Comparison of ENCODE assay signal across 26 cellular contexts in the genomic region with DNA sequence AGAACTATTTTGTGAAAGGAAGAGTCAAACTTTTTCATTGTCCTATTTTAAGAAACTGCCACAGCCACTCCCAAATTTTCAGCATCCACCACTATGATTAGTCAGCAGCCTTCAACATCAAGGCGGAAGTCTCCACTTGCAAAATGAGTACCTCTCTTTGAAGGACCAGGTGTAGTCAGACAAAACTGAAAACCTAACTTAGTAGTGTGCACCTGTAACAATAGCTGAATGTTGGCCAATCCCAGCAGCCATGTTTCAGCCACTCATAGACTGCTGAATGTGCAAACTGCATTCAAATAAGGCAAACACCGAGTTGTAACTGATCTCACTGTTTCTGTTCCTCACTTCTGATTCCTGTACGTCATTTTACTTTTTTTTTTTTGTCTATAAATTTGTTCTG.
A peak's percentile ranks its signal among the peaks of the same experiment; 100 is the strongest.
DNase-seq lines count a peak whose midpoint lies in the region; ATAC-seq and TF ChIP-seq lines count a peak whose summit lies in the region.
"Had no signal": no experiment of that assay in that cellular context is flagged by ENCODE, and none has a peak within 500 bp of the region (broad histone marks: within the 10 kb centered on the region; RNA-seq: fewer than 3 reads in every experiment).

No MANE protein-coding gene starts in this region.

- no peaks in the 10 kb centered on the region for H3K4me1 Mint-ChIP-seq in activated CD4-positive, alpha-beta memory T cell treated with anti-CD3 and anti-CD28 coated beads for 36 hours (ENCODE audit: low read depth)
- H3K4me1 Mint-ChIP-seq in activated CD4-positive, alpha-beta memory T cell treated with anti-CD3 and anti-CD28 coated beads, Interleukin-2, amount 10 ng/mL, durations not matched to agents 7 days and 5 days: peaks cover 2% of the 10 kb centered on the region
- H3K4me1 Mint-ChIP-seq in activated T-cell treated with anti-CD3 and anti-CD28 coated beads, Interleukin-2, amount 50 U/mL, for 72 hours (ENCODE audit: low read depth): no peaks in the 10 kb centered on the region
- H3K4me1 Mint-ChIP-seq: stimulated activated naive CD8-positive, alpha-beta T cell treated with anti-CD3 and anti-CD28 coated beads, Interleukin-15, amount 100 ng/mL, for 72 hours had no signal

- no peak overlapping the region for H3K4me3 Mint-ChIP-seq in activated CD4-positive, alpha-beta memory T cell treated with anti-CD3 and anti-CD28 coated beads for 36 hours
- no peak overlapping the region for H3K4me3 Mint-ChIP-seq in activated CD4-positive, alpha-beta memory T cell treated with anti-CD3 and anti-CD28 coated beads, Interleukin-2, amount 10 ng/mL, durations not matched to agents 7 days and 5 days
- no peak overlapping the region for H3K4me3 Mint-ChIP-seq in activated T-cell treated with anti-CD3 and anti-CD28 coated beads, Interleukin-2, amount 50 U/mL, for 72 hours
- H3K4me3 Mint-ChIP-seq: CD4-positive, alpha-beta T cell; effector memory CD8-positive, alpha-beta T cell; HFFc6; nephron progenitor cell; stimulated activated naive CD8-positive, alpha-beta T cell treated with anti-CD3 and anti-CD28 coated beads, Interleukin-15, amount 100 ng/mL, for 72 hours had no signal

- ATAC-seq in HG03280 (IDR thresholded peaks at IDR 0.05; ENCODE audit: unreplicated experiment) (peak; percentile 48), PC-3 (no peak), GM21723 (IDR thresholded peaks at IDR 0.05; ENCODE audit: unreplicated experiment) (no peak)
- no peak for ATAC-seq in activated T-cell treated with anti-CD3 and anti-CD28 coated beads, Interleukin-2, amount 50 U/mL, for 72 hours (replicated peaks in 1 of 2)
- ATAC-seq: effector memory CD8-positive, alpha-beta T cell; mucosa of descending colon; stimulated activated naive CD8-positive, alpha-beta T cell treated with anti-CD3 and anti-CD28 coated beads, Interleukin-15, amount 100 ng/mL, for 72 hours had no signal

- no peaks in the 10 kb centered on the region for H3F3A ChIP-seq in PC-3 (ENCODE audit: low read length, unreplicated experiment)

- H3K9me2 ChIP-seq in PC-3 (replicated peaks; ENCODE audit: low read length): no peaks in the 10 kb centered on the region

- H3K9ac ChIP-seq in PC-3 (ENCODE audit: low read length): no peak overlapping the region

- no peak overlapping the region for H3K27ac Mint-ChIP-seq in activated CD4-positive, alpha-beta memory T cell treated with anti-CD3 and anti-CD28 coated beads for 36 hours
- H3K27ac Mint-ChIP-seq in activated CD4-positive, alpha-beta memory T cell treated with anti-CD3 and anti-CD28 coated beads, Interleukin-2, amount 10 ng/mL, durations not matched to agents 7 days and 5 days: no peak overlapping the region
- H3K27ac Mint-ChIP-seq in activated T-cell treated with anti-CD3 and anti-CD28 coated beads, Interleukin-2, amount 50 U/mL, for 72 hours: no peak overlapping the region
- H3K27ac Mint-ChIP-seq: activated naive CD4-positive, alpha-beta T cell treated with anti-CD3 and anti-CD28 coated beads, Interleukin-2, amount 50 U/mL, for 72 hours; CD4-positive, alpha-beta T cell; effector memory CD8-positive, alpha-beta T cell; HFFc6; nephron progenitor cell; stimulated activated naive CD8-positive, alpha-beta T cell treated with anti-CD3 and anti-CD28 coated beads, Interleukin-15, amount 100 ng/mL, for 72 hours had no signal

- no peak overlapping the region for H3K27ac ChIP-seq in PC-3 (ENCODE audit: low read length)
- H3K27ac ChIP-seq: thyroid gland, vagina had no signal

- no peaks in the 10 kb centered on the region for H3K27me3 ChIP-seq in PC-3 (ENCODE audit: low read length)
- H3K27me3 ChIP-seq: thyroid gland, vagina had no signal

- no peaks in the 10 kb centered on the region for H3K79me2 ChIP-seq in PC-3 (ENCODE audit: low read length)

- H3K4me3 ChIP-seq in PC-3 (ENCODE audit: low read length): no peak overlapping the region
- H3K4me3 ChIP-seq: lung, mucosa of descending colon, thyroid gland, vagina had no signal

- POLR2A ChIA-PET in activated CD4-positive, alpha-beta memory T cell treated with anti-CD3 and anti-CD28 coated beads for 36 hours (lab: Charles Lee): no interaction called here
- POLR2A ChIA-PET in activated CD4-positive, alpha-beta memory T cell treated with anti-CD3 and anti-CD28 coated beads, Interleukin-2, amount 10 ng/mL, durations not matched to agents 7 days and 5 days (lab: Charles Lee): no interaction called here
- POLR2A ChIA-PET in PC-3 (lab: Charles Lee; ENCODE audit: unreplicated experiment): no interaction called here

- H3K4me2 ChIP-seq in PC-3 (ENCODE audit: low read length): no peak overlapping the region

- no peaks in the 10 kb centered on the region for H4K20me1 ChIP-seq in PC-3 (ENCODE audit: low read length)

- no TSS peak for BruUV-seq in PC-3 (replicated peaks; lab: Mats Ljungman, UMichigan)

- H3K36me3 ChIP-seq in PC-3 (ENCODE audit: low read depth, low read length): no peaks in the 10 kb centered on the region
- H3K36me3 ChIP-seq: thyroid gland, vagina had no signal

- no peak overlapping the region for H2AFZ ChIP-seq in PC-3 (ENCODE audit: low read length)

- peaks cover 4% of the 10 kb centered on the region for H3K9me3 Mint-ChIP-seq in activated CD4-positive, alpha-beta memory T cell treated with anti-CD3 and anti-CD28 coated beads for 36 hours
- H3K9me3 Mint-ChIP-seq in activated CD4-positive, alpha-beta memory T cell treated with anti-CD3 and anti-CD28 coated beads, Interleukin-2, amount 10 ng/mL, durations not matched to agents 7 days and 5 days: peaks cover 7% of the 10 kb centered on the region
- peaks cover 0 to 1% of the 10 kb centered on the region in 2 donors for H3K9me3 Mint-ChIP-seq in activated T-cell treated with anti-CD3 and anti-CD28 coated beads, Interleukin-2, amount 50 U/mL, for 72 hours
- H3K9me3 Mint-ChIP-seq: effector memory CD8-positive, alpha-beta T cell; HFFc6 had no signal

- peak; percentile 10 for DNase-seq in activated CD4-positive, alpha-beta memory T cell treated with anti-CD3 and anti-CD28 coated beads for 36 hours
- no peak for DNase-seq in activated CD4-positive, alpha-beta memory T cell treated with anti-CD3 and anti-CD28 coated beads, Interleukin-2, amount 10 ng/mL, durations not matched to agents 7 days and 5 days
- DNase-seq in PC-3 (peak; percentile 16), superior temporal gyrus (ENCODE audit: extremely low spot score) (peak; percentile 3), GM20000 (ENCODE audit: low spot score) (no peak)
- no peak for DNase-seq in activated T-cell treated with anti-CD3 and anti-CD28 coated beads, Interleukin-2, amount 50 U/mL, for 72 hours
- DNase-seq: activated CD4-positive, alpha-beta T cell treated with anti-CD3 and anti-CD28 coated beads, Interleukin-2, amount 50 U/mL, for 1 hour; CD4-positive, alpha-beta T cell; effector memory CD8-positive, alpha-beta T cell; GOT3; HFFc6; kidney glomerular epithelial cell; mucosa of descending colon; NCI-H1417; nephron progenitor cell; SHP77 treated with DMSO at 0.1 percent for 48 hours; small intestine; stimulated activated CD4-positive, alpha-beta T cell treated with anti-CD3 and anti-CD28 coated beads, Interleukin-1b, Interleukin-23, amount 100 ng/mL, for 48 hours; stimulated activated CD8-positive, alpha-beta memory T cell treated with anti-CD3 and anti-CD28 coated beads, Interleukin-4, amount 100 ng/mL, for 48 hours; stimulated activated naive CD8-positive, alpha-beta T cell treated with anti-CD3 and anti-CD28 coated beads, Interleukin-15, amount 100 ng/mL, for 72 hours; thyroid gland had no signal

- CTCF ChIA-PET in activated CD4-positive, alpha-beta memory T cell treated with anti-CD3 and anti-CD28 coated beads for 36 hours (lab: Charles Lee): no interaction called here
- CTCF ChIA-PET in activated CD4-positive, alpha-beta memory T cell treated with anti-CD3 and anti-CD28 coated beads, Interleukin-2, amount 10 ng/mL, durations not matched to agents 7 days and 5 days (lab: Charles Lee): interaction anchor here (0.7 kb wide), 1 partner anchor 890 kb away, joined by 3 read pairs; no protein-coding TSS in a partner anchor
- CTCF ChIA-PET in PC-3 (lab: Charles Lee): no interaction called here

- TF ChIP-seq CTCF in PC-3 (conservative IDR thresholded peaks at IDR 0.05; ENCODE audit: low read depth, low read length) (no peak), GM20000 (IDR thresholded peaks at IDR 0.05; ENCODE audit: extremely low read depth, missing control alignments) (no peak)

- intact Hi-C loops in activated CD4-positive, alpha-beta memory T cell treated with anti-CD3 and anti-CD28 coated beads for 36 hours (cut with micrococcal nuclease): no loop called here
- intact Hi-C loops in PC-3 (cut with micrococcal nuclease): no loop called here

- peaks cover 1% of the 10 kb centered on the region; the same call in 1 of the 2 replicates for H3K9me3 ChIP-seq in PC-3 (ENCODE audit: low read length)
- H3K9me3 ChIP-seq: mucosa of descending colon, thyroid gland, vagina had no signal

- H3K4me1 ChIP-seq in PC-3 (ENCODE audit: insufficient read depth, low read length): no peaks in the 10 kb centered on the region
- H3K4me1 ChIP-seq: thyroid gland, vagina had no signal

- no peaks in the 10 kb centered on the region for H3K36me3 Mint-ChIP-seq in activated CD4-positive, alpha-beta memory T cell treated with anti-CD3 and anti-CD28 coated beads for 36 hours
- no peaks in the 10 kb centered on the region for H3K36me3 Mint-ChIP-seq in activated CD4-positive, alpha-beta memory T cell treated with anti-CD3 and anti-CD28 coated beads, Interleukin-2, amount 10 ng/mL, durations not matched to agents 7 days and 5 days (ENCODE audit: low read depth)
- peaks cover 0 to 3% of the 10 kb centered on the region in 2 donors for H3K36me3 Mint-ChIP-seq in activated T-cell treated with anti-CD3 and anti-CD28 coated beads, Interleukin-2, amount 50 U/mL, for 72 hours (ENCODE audit: insufficient read depth in 2 of 2)
- H3K36me3 Mint-ChIP-seq: activated naive CD4-positive, alpha-beta T cell treated with anti-CD3 and anti-CD28 coated beads, Interleukin-2, amount 50 U/mL, for 72 hours had no signal

- H3K27me3 Mint-ChIP-seq in activated CD4-positive, alpha-beta memory T cell treated with anti-CD3 and anti-CD28 coated beads for 36 hours: no peaks in the 10 kb centered on the region
- H3K27me3 Mint-ChIP-seq in activated CD4-positive, alpha-beta memory T cell treated with anti-CD3 and anti-CD28 coated beads, Interleukin-2, amount 10 ng/mL, durations not matched to agents 7 days and 5 days: peaks cover 3% of the 10 kb centered on the region
- H3K27me3 Mint-ChIP-seq in activated T-cell treated with anti-CD3 and anti-CD28 coated beads, Interleukin-2, amount 50 U/mL, for 72 hours (ENCODE audit: low read depth): peaks cover 14% of the 10 kb centered on the region
- H3K27me3 Mint-ChIP-seq: CD4-positive, alpha-beta T cell; stimulated activated naive CD8-positive, alpha-beta T cell treated with anti-CD3 and anti-CD28 coated beads, Interleukin-15, amount 100 ng/mL, for 72 hours had no signal

Comparison
In these comparisons a context has a peak if more than half of its experiments do, and no peak if none do; other contexts are left out.
1. DNase-seq: peak in activated CD4-positive, alpha-beta memory T cell treated with anti-CD3 and anti-CD28 coated beads for 36 hours (single experiment), PC-3 (single experiment) and superior temporal gyrus (single experiment); none in activated CD4-positive, alpha-beta memory T cell treated with anti-CD3 and anti-CD28 coated beads, Interleukin-2, amount 10 ng/mL, durations not matched to agents 7 days and 5 days (single experiment), activated T-cell treated with anti-CD3 and anti-CD28 coated beads, Interleukin-2, amount 50 U/mL, for 72 hours (0 of 2) and GM20000 (single experiment).